ENCODE assay signal across 34 cellular contexts in the genomic region with DNA sequence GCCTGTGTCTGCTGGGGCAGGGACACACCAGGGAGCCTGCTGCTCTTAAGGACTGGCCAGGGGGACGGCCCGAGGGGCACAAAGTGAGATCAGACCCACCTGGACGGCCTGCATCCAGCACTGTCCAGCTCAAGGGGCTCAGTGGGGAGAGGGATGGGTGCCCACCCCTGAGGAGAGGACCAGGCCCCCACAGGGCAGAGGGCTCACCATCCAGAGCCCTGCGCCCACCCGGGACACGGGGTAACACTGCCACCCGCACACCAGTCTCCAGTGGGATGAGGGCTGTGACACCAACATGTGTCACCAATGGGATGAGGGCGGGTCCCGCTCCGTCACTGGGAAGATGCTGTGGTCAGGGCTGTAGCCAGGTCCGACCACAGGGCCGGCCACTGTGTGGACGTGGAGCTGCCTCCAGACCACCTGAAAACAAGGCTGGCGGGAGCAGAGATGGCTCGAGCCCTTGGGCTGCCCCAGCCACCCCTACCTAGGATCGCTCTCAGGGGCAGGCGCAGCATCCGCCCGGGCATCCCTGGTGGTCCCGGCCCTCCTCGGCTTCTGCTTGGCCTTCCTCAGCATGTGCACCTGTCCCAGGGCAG. TPM values are rescaled to one million over a fixed set of nuclear protein-coding genes. Genes with fewer than 3 reads are reported as not detected.
DNase-seq lines count a peak whose midpoint lies in the region; ATAC-seq and TF ChIP-seq lines count a peak whose summit lies in the region.
"Had no signal": no experiment of that assay in that cellular context is flagged by ENCODE, and none has a peak within 500 bp of the region (broad histone marks: within the 10 kb centered on the region; RNA-seq: fewer than 3 reads in every experiment).

No MANE protein-coding gene starts in this region.

- no peak overlapping the region for H3K4me3 ChIP-seq in mucosa of descending colon
- H3K4me3 ChIP-seq: A549, body of pancreas, GM23248, lower lobe of right lung, ovary, smooth muscle cell had no signal

- no peak overlapping the region for H3K27ac Mint-ChIP-seq in activated naive CD4-positive, alpha-beta T cell treated with anti-CD3 and anti-CD28 coated beads, Interleukin-2, amount 10 ng/mL, durations not matched to agents 7 days and 5 days
- H3K27ac Mint-ChIP-seq in WTC11 (no peak overlapping the region), immature natural killer cell (no peak overlapping the region)
- no peak overlapping the region for H3K27ac Mint-ChIP-seq in stimulated activated memory B cell treated with anti-CD40 and anti-IgM and Interleukin-4, amounts not matched to agents 10 μg/mL and 1 μg/mL and 100 μg/mL, for 72 hours
- H3K27ac Mint-ChIP-seq: CD4-positive, CD25-positive, alpha-beta regulatory T cell; endodermal cell; nephron progenitor cell had no signal

- peaks cover 6% of the 10 kb centered on the region for H3K4me1 ChIP-seq in mucosa of descending colon (ENCODE audit: low read depth)
- H3K4me1 ChIP-seq: A549, body of pancreas, lower lobe of right lung had no signal

- peak; percentile 12 for DNase-seq in activated naive CD4-positive, alpha-beta T cell treated with anti-CD3 and anti-CD28 coated beads, Interleukin-2, amount 10 ng/mL, durations not matched to agents 7 days and 5 days
- DNase-seq in activated naive CD4-positive, alpha-beta T cell treated with anti-CD3 and anti-CD28 coated beads, Interleukin-2, amount 50 U/mL, for 16 hours, result no peak
- DNase-seq in WTC11 (ENCODE audit: low spot score), result peak; percentile 5
- DNase-seq in mucosa of descending colon, result peak in 2 of 3 donors; percentile 23 to 52
- DNase-seq in stimulated activated CD4-positive, alpha-beta T cell treated with anti-CD3 and anti-CD28 coated beads, Interleukin-2, amount 100 ng/mL, for 48 hours, result no peak
- DNase-seq in immature natural killer cell, result no peak
- DNase-seq: activated CD4-positive, alpha-beta T cell treated with anti-CD3 and anti-CD28 coated beads, Interleukin-2, amount 50 U/mL, for 1 hour; activated CD4-positive, CD25-positive, alpha-beta regulatory T cell; activated naive CD4-positive, alpha-beta T cell; activated T-cell treated with anti-CD3 and anti-CD28 coated beads, Interleukin-2, amount 50 U/mL, for 4 hours; body of pancreas; CD4-positive, CD25-positive, alpha-beta regulatory T cell; dermis blood vessel endothelial cell; DND-41; endodermal cell; GM23248; lower lobe of right lung; NCI-H1092; NCI-H1694 treated with DMSO at 0.1 percent for 48 hours; NCI-H446 treated with DMSO at 0.1 percent for 48 hours; NCI-H774; nephron progenitor cell; stimulated activated CD4-positive, alpha-beta T cell treated with anti-CD3 and anti-CD28 coated beads, Interleukin-1b, Interleukin-23, amount 100 ng/mL, for 48 hours; stimulated activated CD8-positive, alpha-beta memory T cell treated with anti-CD3 and anti-CD28 coated beads, Interleukin-4, amount 100 ng/mL, for 48 hours; substantia nigra; T-helper 1 cell; trophoblast cell had no signal

- ATAC-seq in WTC11 (no peak), mucosa of descending colon (no peak), HG03565 (IDR thresholded peaks at IDR 0.05; ENCODE audit: unreplicated experiment) (no peak)
- peak; percentile 25 for ATAC-seq in stimulated activated memory B cell treated with anti-CD40 and anti-IgM and Interleukin-4, amounts not matched to agents 10 μg/mL and 1 μg/mL and 100 μg/mL, for 72 hours
- ATAC-seq: activated T-cell treated with anti-CD3 and anti-CD28 coated beads, Interleukin-2, amount 50 U/mL, for 4 hours; body of pancreas; lower lobe of right lung had no signal

- H3K9me3 Mint-ChIP-seq in activated naive CD4-positive, alpha-beta T cell treated with anti-CD3 and anti-CD28 coated beads, Interleukin-2, amount 10 ng/mL, durations not matched to agents 7 days and 5 days, result no peaks in the 10 kb centered on the region
- H3K9me3 Mint-ChIP-seq in WTC11, result no peaks in the 10 kb centered on the region
- no peaks in the 10 kb centered on the region for H3K9me3 Mint-ChIP-seq in stimulated activated memory B cell treated with anti-CD40 and anti-IgM and Interleukin-4, amounts not matched to agents 10 μg/mL and 1 μg/mL and 100 μg/mL, for 72 hours
- peaks cover 0 to 2% (median 0%) of the 10 kb centered on the region in 6 donors for H3K9me3 Mint-ChIP-seq in immature natural killer cell
- H3K9me3 Mint-ChIP-seq: activated T-cell treated with anti-CD3 and anti-CD28 coated beads, Interleukin-2, amount 50 U/mL, for 4 hours; CD4-positive, CD25-positive, alpha-beta regulatory T cell; endodermal cell; nephron progenitor cell had no signal

- POLR2A ChIA-PET in WTC11 (lab: Charles Lee), result no interaction called here

- no peaks in the 10 kb centered on the region for H3K36me3 ChIP-seq in mucosa of descending colon (ENCODE audit: low read depth)
- H3K36me3 ChIP-seq: ovary had no signal

- CTCF ChIA-PET in activated naive CD4-positive, alpha-beta T cell treated with anti-CD3 and anti-CD28 coated beads, Interleukin-2, amount 10 ng/mL, durations not matched to agents 7 days and 5 days (lab: Charles Lee), result no interaction called here
- CTCF ChIA-PET in WTC11 (lab: Charles Lee), result no interaction called here

- no peak overlapping the region for H3K4me3 Mint-ChIP-seq in activated naive CD4-positive, alpha-beta T cell treated with anti-CD3 and anti-CD28 coated beads, Interleukin-2, amount 10 ng/mL, durations not matched to agents 7 days and 5 days
- no peak overlapping the region for H3K4me3 Mint-ChIP-seq in WTC11
- H3K4me3 Mint-ChIP-seq in stimulated activated memory B cell treated with anti-CD40 and anti-IgM and Interleukin-4, amounts not matched to agents 10 μg/mL and 1 μg/mL and 100 μg/mL, for 72 hours, result no peak overlapping the region
- no peak overlapping the region for H3K4me3 Mint-ChIP-seq in immature natural killer cell
- H3K4me3 Mint-ChIP-seq: activated T-cell treated with anti-CD3 and anti-CD28 coated beads, Interleukin-2, amount 50 U/mL, for 4 hours; endodermal cell; nephron progenitor cell had no signal

- H3K4me1 Mint-ChIP-seq in activated naive CD4-positive, alpha-beta T cell treated with anti-CD3 and anti-CD28 coated beads, Interleukin-2, amount 10 ng/mL, durations not matched to agents 7 days and 5 days, result no peaks in the 10 kb centered on the region
- H3K4me1 Mint-ChIP-seq in WTC11 (no peaks in the 10 kb centered on the region), immature natural killer cell (peaks cover 0 to 3% of the 10 kb centered on the region in 2 donors)
- no peaks in the 10 kb centered on the region for H3K4me1 Mint-ChIP-seq in stimulated activated memory B cell treated with anti-CD40 and anti-IgM and Interleukin-4, amounts not matched to agents 10 μg/mL and 1 μg/mL and 100 μg/mL, for 72 hours
- H3K4me1 Mint-ChIP-seq: endodermal cell had no signal

- intact Hi-C loops in mucosa of descending colon (cut with DNase I, micrococcal nuclease), result no loop called here

- no peak for TF ChIP-seq CTCF in WTC11 (IDR thresholded peaks at IDR 0.05)
- TF ChIP-seq CTCF in mucosa of descending colon (IDR thresholded peaks at IDR 0.05), result no peak

- no peaks in the 10 kb centered on the region for H3K27me3 Mint-ChIP-seq in activated naive CD4-positive, alpha-beta T cell treated with anti-CD3 and anti-CD28 coated beads, Interleukin-2, amount 10 ng/mL, durations not matched to agents 7 days and 5 days
- H3K27me3 Mint-ChIP-seq in WTC11 (ENCODE audit: low read depth), result no peaks in the 10 kb centered on the region
- no peaks in the 10 kb centered on the region for H3K27me3 Mint-ChIP-seq in stimulated activated memory B cell treated with anti-CD40 and anti-IgM and Interleukin-4, amounts not matched to agents 10 μg/mL and 1 μg/mL and 100 μg/mL, for 72 hours
- H3K27me3 Mint-ChIP-seq in immature natural killer cell (ENCODE audit: low read depth in 3 of 3), result peaks cover 0 to 10% (median 2%) of the 10 kb centered on the region in 3 donors
- H3K27me3 Mint-ChIP-seq: CD4-positive, CD25-positive, alpha-beta regulatory T cell had no signal

- H3K9me3 ChIP-seq in mucosa of descending colon, result no peaks in the 10 kb centered on the region
- H3K9me3 ChIP-seq: A549, body of pancreas, lower lobe of right lung, ovary had no signal

- peaks cover 6% of the 10 kb centered on the region for H3K36me3 Mint-ChIP-seq in activated naive CD4-positive, alpha-beta T cell treated with anti-CD3 and anti-CD28 coated beads, Interleukin-2, amount 10 ng/mL, durations not matched to agents 7 days and 5 days
- H3K36me3 Mint-ChIP-seq in WTC11, result no peaks in the 10 kb centered on the region
- peaks cover 34% of the 10 kb centered on the region for H3K36me3 Mint-ChIP-seq in stimulated activated memory B cell treated with anti-CD40 and anti-IgM and Interleukin-4, amounts not matched to agents 10 μg/mL and 1 μg/mL and 100 μg/mL, for 72 hours
- H3K36me3 Mint-ChIP-seq in immature natural killer cell, result peaks cover 0 to 5% (median 3%) of the 10 kb centered on the region in 3 donors

TF ChIP-seq in WTC11, 78 proteins besides CTCF, POLR2A, EP300 and RAD21 (continues in another document):
- TF ChIP-seq FOXP1 (CRISPR knock-in tag; IDR thresholded peaks at IDR 0.05; ENCODE audit: borderline replicate concordance) (no peak), ELF4 (CRISPR knock-in tag; IDR thresholded peaks at IDR 0.05; ENCODE audit: low read depth) (no peak), SP1 (CRISPR knock-in tag; conservative IDR thresholded peaks at IDR 0.05) (no peak), NFYB (CRISPR knock-in tag; conservative IDR thresholded peaks at IDR 0.05; ENCODE audit: low read depth) (no peak), TEAD4 (CRISPR knock-in tag; IDR thresholded peaks at IDR 0.05) (no peak)

RNA-seq across cellular contexts. Expression of gene DGKQ, which starts 13.1 kb away (rescaled TPM):
- total RNA-seq in WTC11 (2021), result 15.7 to 19.3 TPM (median 16.9 TPM) in 3 replicates
- 10 to 100 TPM; 31.8 to 56.1 (median 41.7) TPM for total RNA-seq in mucosa of descending colon
- polyA plus RNA-seq in immature natural killer cell, result 10 to 100 TPM; 12.1 to 24.0 (median 14.0) TPM

RNA-seq across cellular contexts. Expression of gene IDUA, which starts 26.6 kb away (rescaled TPM):
- total RNA-seq in WTC11 (2021) (8.5 to 9.7 TPM (median 8.7 TPM) in 3 replicates), mucosa of descending colon (10 to 100 TPM; 29.7 to 45.7 (median 33.4) TPM)
- polyA plus RNA-seq in immature natural killer cell, result 10 to 100 TPM in 1 of 3 donors, 1 to 10 TPM in 2; 5.6 to 12.2 (median 6.3) TPM

RNA-seq across cellular contexts. Expression of gene TMEM175, which starts 28.0 kb away (rescaled TPM):
- 6.4 to 10.6 TPM (median 9.2 TPM) in 3 replicates for total RNA-seq in WTC11 (2021)
- 10 to 100 TPM; 30.1 to 39.0 (median 37.5) TPM for total RNA-seq in mucosa of descending colon
- 10 to 100 TPM; 13.9 to 41.6 (median 28.7) TPM for polyA plus RNA-seq in immature natural killer cell

RNA-seq across cellular contexts. Expression of gene GAK, which starts 28.1 kb away (rescaled TPM):
- total RNA-seq in WTC11 (2021) (108 to 121 TPM (median 108 TPM) in 3 replicates), mucosa of descending colon (100 to 1,000 TPM; 155 to 259 (median 244) TPM)
- 100 to 1,000 TPM in 1 of 3 donors, 10 to 100 TPM in 2; 49.4 to 119 (median 52.2) TPM for polyA plus RNA-seq in immature natural killer cell

RNA-seq across cellular contexts. Expression of gene SLC26A1, which starts 33.0 kb away (rescaled TPM):
- total RNA-seq in WTC11 (2021), result 0.14 to 0.85 TPM (median 0.25 TPM) in 3 replicates
- total RNA-seq in mucosa of descending colon, result 1 to 10 TPM in 2 of 3 donors, under 1 TPM in 1; 0.85 to 2.8 (median 1.9) TPM
- under 1 TPM in 2 of 3 donors, not detected in 1; 0.52 to 0.77 TPM for polyA plus RNA-seq in immature natural killer cell
- total RNA-seq: dermis blood vessel endothelial cell, M059J, SK-MEL-5 had no signal

Comparison
In these comparisons a context has a peak if more than half of its experiments do, and no peak if none do; other contexts are left out.
1. DNase-seq: peak in activated naive CD4-positive, alpha-beta T cell treated with anti-CD3 and anti-CD28 coated beads, Interleukin-2, amount 10 ng/mL, durations not matched to agents 7 days and 5 days (single experiment), WTC11 (single experiment) and mucosa of descending colon (2 of 3); none in activated naive CD4-positive, alpha-beta T cell treated with anti-CD3 and anti-CD28 coated beads, Interleukin-2, amount 50 U/mL, for 16 hours (single experiment), stimulated activated CD4-positive, alpha-beta T cell treated with anti-CD3 and anti-CD28 coated beads, Interleukin-2, amount 100 ng/mL, for 48 hours (0 of 2) and immature natural killer cell (0 of 3).